ENCODE assay signal across 24 cellular contexts in the genomic region with DNA sequence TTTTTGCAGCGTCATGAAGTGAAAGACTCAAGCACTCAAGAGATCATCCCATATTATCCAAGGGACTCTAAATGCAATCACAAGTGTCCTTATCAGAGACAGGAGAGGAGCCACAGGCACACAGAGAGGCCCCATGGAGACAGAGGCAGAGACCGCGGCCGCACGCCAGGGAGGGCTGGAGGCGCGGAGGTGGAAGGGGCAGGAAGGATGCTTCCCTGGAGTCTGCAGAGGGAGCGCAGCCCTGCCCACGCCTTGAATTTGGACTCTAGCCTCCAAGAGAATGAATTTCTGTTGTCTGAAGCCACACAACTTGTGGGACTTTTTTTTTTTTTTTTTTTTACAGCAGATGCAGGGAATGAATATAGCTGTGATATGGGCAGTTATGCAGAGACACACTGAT.
"Had no signal": no experiment of that assay in that cellular context is flagged by ENCODE, and none has a peak within 500 bp of the region (broad histone marks: within the 10 kb centered on the region; RNA-seq: fewer than 3 reads in every experiment).

No MANE protein-coding gene starts in this region.

- H3K27me3 ChIP-seq: esophagus muscularis mucosa, gastroesophageal sphincter, neutrophil, right lobe of liver had no signal

- H3K4me1 ChIP-seq: parathyroid adenoma, right lobe of liver, upper lobe of right lung had no signal

- H3K4me3 ChIP-seq: esophagus muscularis mucosa, gastroesophageal sphincter, heart right ventricle, right lobe of liver, smooth muscle cell, thoracic aorta, upper lobe of right lung had no signal

- H3K4me3 Mint-ChIP-seq: activated CD4-positive, alpha-beta memory T cell treated with anti-CD3 and anti-CD28 coated beads, Interleukin-2, amount 10 ng/mL, durations not matched to agents 7 days and 5 days; activated CD8-positive, alpha-beta memory T cell treated with anti-CD3 and anti-CD28 coated beads, Interleukin-2, amount 10 ng/mL, durations not matched to agents 7 days and 5 days; activated naive CD8-positive, alpha-beta T cell treated with anti-CD3 and anti-CD28 coated beads for 36 hours; activated T-helper 17 cell treated with anti-CD3 and anti-CD28 coated beads, Interleukin-2, amount 50 U/mL, for 72 hours; naive thymus-derived CD8-positive, alpha-beta T cell; stimulated activated memory B cell treated with anti-CD40 and anti-IgM and Interleukin-4, amounts not matched to agents 10 μg/mL and 1 μg/mL and 100 μg/mL, for 72 hours; T-helper 2 cell treated with Interferon-gamma antibody and Interleukin-4, amounts not matched to agents 5 μg/mL and 100 μg/mL, for 36 hours had no signal

- H3K4me1 Mint-ChIP-seq: activated CD4-positive, alpha-beta memory T cell treated with anti-CD3 and anti-CD28 coated beads, Interleukin-2, amount 10 ng/mL, durations not matched to agents 7 days and 5 days; activated naive CD8-positive, alpha-beta T cell treated with anti-CD3 and anti-CD28 coated beads for 36 hours; activated T-helper 17 cell treated with anti-CD3 and anti-CD28 coated beads, Interleukin-2, amount 50 U/mL, for 72 hours; stimulated activated memory B cell treated with anti-CD40 and anti-IgM and Interleukin-4, amounts not matched to agents 10 μg/mL and 1 μg/mL and 100 μg/mL, for 72 hours had no signal

- H3K36me3 ChIP-seq: heart right ventricle, neutrophil, right lobe of liver, thoracic aorta, upper lobe of right lung had no signal

- DNase-seq: activated CD4-positive, alpha-beta memory T cell treated with anti-CD3 and anti-CD28 coated beads, Interleukin-2, amount 10 ng/mL, durations not matched to agents 7 days and 5 days; activated CD4-positive, alpha-beta T cell treated with anti-CD3 and anti-CD28 coated beads for 48 hours; activated CD4-positive, CD25-positive, alpha-beta regulatory T cell; activated CD8-positive, alpha-beta memory T cell treated with anti-CD3 and anti-CD28 coated beads, Interleukin-2, amount 10 ng/mL, durations not matched to agents 7 days and 5 days; activated naive CD4-positive, alpha-beta T cell; activated naive CD8-positive, alpha-beta T cell treated with anti-CD3 and anti-CD28 coated beads for 36 hours; amniotic stem cell; dermis blood vessel endothelial cell; effector memory CD4-positive, alpha-beta T cell; kidney glomerular epithelial cell; naive thymus-derived CD8-positive, alpha-beta T cell; stimulated activated CD4-positive, alpha-beta T cell treated with anti-CD3 and anti-CD28 coated beads, Interleukin-4, amount 100 ng/mL, for 4 hours; upper lobe of right lung had no signal

- H3K27ac ChIP-seq: esophagus muscularis mucosa, gastroesophageal sphincter, heart right ventricle, neutrophil, parathyroid adenoma, right lobe of liver, thoracic aorta, upper lobe of right lung had no signal

- H3K9me3 ChIP-seq: neutrophil, right lobe of liver, upper lobe of right lung had no signal

- H3K36me3 Mint-ChIP-seq: activated CD8-positive, alpha-beta memory T cell treated with anti-CD3 and anti-CD28 coated beads, Interleukin-2, amount 10 ng/mL, durations not matched to agents 7 days and 5 days; activated naive CD8-positive, alpha-beta T cell treated with anti-CD3 and anti-CD28 coated beads for 36 hours; stimulated activated memory B cell treated with anti-CD40 and anti-IgM and Interleukin-4, amounts not matched to agents 10 μg/mL and 1 μg/mL and 100 μg/mL, for 72 hours had no signal

- H2AFZ ChIP-seq: parathyroid adenoma had no signal

- H3K9ac ChIP-seq: parathyroid adenoma had no signal

- H3K4me2 ChIP-seq: smooth muscle cell had no signal

- H3K27me3 Mint-ChIP-seq: activated naive CD8-positive, alpha-beta T cell treated with anti-CD3 and anti-CD28 coated beads for 36 hours had no signal

- H3K79me2 ChIP-seq: parathyroid adenoma had no signal

- H3K27ac Mint-ChIP-seq: activated CD4-positive, alpha-beta memory T cell treated with anti-CD3 and anti-CD28 coated beads, Interleukin-2, amount 10 ng/mL, durations not matched to agents 7 days and 5 days; activated CD8-positive, alpha-beta memory T cell treated with anti-CD3 and anti-CD28 coated beads, Interleukin-2, amount 10 ng/mL, durations not matched to agents 7 days and 5 days; activated naive CD8-positive, alpha-beta T cell treated with anti-CD3 and anti-CD28 coated beads for 36 hours; activated T-helper 17 cell treated with anti-CD3 and anti-CD28 coated beads, Interleukin-2, amount 50 U/mL, for 72 hours; naive thymus-derived CD8-positive, alpha-beta T cell; stimulated activated memory B cell treated with anti-CD40 and anti-IgM and Interleukin-4, amounts not matched to agents 10 μg/mL and 1 μg/mL and 100 μg/mL, for 72 hours; T-helper 2 cell treated with Interferon-gamma antibody and Interleukin-4, amounts not matched to agents 5 μg/mL and 100 μg/mL, for 36 hours had no signal

- H3K9me3 Mint-ChIP-seq: activated CD4-positive, alpha-beta memory T cell treated with anti-CD3 and anti-CD28 coated beads, Interleukin-2, amount 10 ng/mL, durations not matched to agents 7 days and 5 days; T-helper 2 cell treated with Interferon-gamma antibody and Interleukin-4, amounts not matched to agents 5 μg/mL and 100 μg/mL, for 36 hours had no signal

- ATAC-seq: activated CD8-positive, alpha-beta memory T cell treated with anti-CD3 and anti-CD28 coated beads, Interleukin-2, amount 10 ng/mL, durations not matched to agents 7 days and 5 days; activated T-helper 17 cell treated with anti-CD3 and anti-CD28 coated beads, Interleukin-2, amount 50 U/mL, for 72 hours; gastroesophageal sphincter; naive thymus-derived CD8-positive, alpha-beta T cell; right lobe of liver; stimulated activated memory B cell treated with anti-CD40 and anti-IgM and Interleukin-4, amounts not matched to agents 10 μg/mL and 1 μg/mL and 100 μg/mL, for 72 hours; upper lobe of right lung had no signal
